ENCODE assay signal across 8 cellular contexts in the genomic region with DNA sequence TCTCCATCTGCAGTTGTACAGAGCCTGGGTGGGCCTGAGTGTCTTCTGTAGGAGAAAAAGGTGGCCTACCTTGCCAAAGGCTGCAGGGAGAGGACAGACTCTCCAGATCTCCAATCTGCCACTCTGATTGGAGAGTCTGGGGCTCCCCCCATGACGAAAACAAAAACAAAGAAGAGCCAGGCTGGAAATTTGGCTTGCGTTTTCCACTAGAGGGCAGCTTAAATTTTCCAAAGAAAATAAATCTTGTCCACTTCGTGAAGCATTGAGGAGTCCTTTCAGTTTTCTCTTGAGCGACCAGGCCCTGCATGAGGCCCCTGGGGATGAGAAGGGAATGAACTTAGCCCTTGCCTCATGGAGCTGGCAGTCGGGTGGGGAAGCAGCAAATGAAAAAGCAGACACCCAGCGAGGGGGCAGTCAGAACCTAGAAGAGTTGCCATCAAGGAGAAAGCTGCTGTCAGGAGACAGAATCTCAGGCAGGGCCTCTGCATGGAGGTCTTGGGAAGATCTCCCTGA. TPM values are rescaled to one million over a fixed set of nuclear protein-coding genes. Genes with fewer than 3 reads are reported as not detected.
DNase-seq lines count a peak whose midpoint lies in the region; ATAC-seq, FAIRE-seq and TF ChIP-seq lines count a peak whose summit lies in the region.

No MANE protein-coding gene starts in this region.

- H3K4me1 ChIP-seq in A673 (ENCODE audit: insufficient read depth, low read length, poor library complexity, severe bottlenecking), result peaks cover 6% of the 10 kb centered on the region
- H3K4me1 ChIP-seq in gastroesophageal sphincter, result peaks cover 0 to 6% (median 0%) of the 10 kb centered on the region in 3 donors
- peaks cover 0 to 6% (median 0%) of the 10 kb centered on the region in 4 donors for H3K4me1 ChIP-seq in transverse colon

- CTCF ChIA-PET in A673 (lab: Charles Lee), result no interaction called here

- no peaks in the 10 kb centered on the region for H3K4me1 Mint-ChIP-seq in T-helper 17 cell

- H3K9me3 ChIP-seq in A673 (ENCODE audit: low read depth, low read length, poor library complexity, severe bottlenecking) (no peaks in the 10 kb centered on the region), gastroesophageal sphincter (no peaks in the 10 kb centered on the region), transverse colon (no peaks in the 10 kb centered on the region), T-helper 17 cell (ENCODE audit: control insufficient read depth, low read length, poor library complexity, severe bottlenecking) (no peaks in the 10 kb centered on the region)

- in situ Hi-C loops in transverse colon (cut with MboI; ENCODE audit: low pct_ligation_motif_present in 1 of 4, low pct_unique_long_range_greater_than_20kb in 1 of 4, low sequenced_read_pairs in 3 of 4), result no loop called here

- no peaks in the 10 kb centered on the region for H3K36me3 Mint-ChIP-seq in T-helper 17 cell (ENCODE audit: low read depth)

- no peak overlapping the region for H3K27ac Mint-ChIP-seq in T-helper 17 cell

- H3K27ac ChIP-seq in A673 (ENCODE audit: low read depth, low read length, poor library complexity, severe bottlenecking), result no peak overlapping the region
- H3K27ac ChIP-seq in gastroesophageal sphincter, result peak overlapping the region in 2 of 4 donors; percentile 16 to 49
- H3K27ac ChIP-seq in transverse colon, result no peak overlapping the region

- H3K36me3 ChIP-seq in A673 (ENCODE audit: insufficient read depth, low read length, poor library complexity, severe bottlenecking) (no peaks in the 10 kb centered on the region), gastroesophageal sphincter (no peaks in the 10 kb centered on the region), transverse colon (no peaks in the 10 kb centered on the region)

- no TSS peak for BruUV-seq in A673 (replicated peaks; lab: Mats Ljungman, UMichigan)

- no peak overlapping the region for H3K4me3 ChIP-seq in A673 (ENCODE audit: low read depth, low read length, poor library complexity, severe bottlenecking)
- no peak overlapping the region for H3K4me3 ChIP-seq in gastroesophageal sphincter
- no peak overlapping the region for H3K4me3 ChIP-seq in transverse colon

- H3K4me3 Mint-ChIP-seq in T-helper 17 cell, result no peak overlapping the region

- H3K27me3 ChIP-seq in A673 (replicated peaks; ENCODE audit: insufficient read depth, low read depth, low read length, poor library complexity) (no peaks in the 10 kb centered on the region), gastroesophageal sphincter (no peaks in the 10 kb centered on the region), transverse colon (no peaks in the 10 kb centered on the region)

- no peaks in the 10 kb centered on the region for H3K27me3 Mint-ChIP-seq in T-helper 17 cell

- peak; percentile 73 for DNase-seq in A673 (ENCODE audit: low spot score)
- DNase-seq in H54 (ENCODE audit: insufficient read length, low spot score), result peak; percentile 53
- DNase-seq in SK-N-DZ (ENCODE audit: low spot score), result peak; percentile 76
- no peak for DNase-seq in transverse colon
- no peak for DNase-seq in T-helper 17 cell
- no peak for DNase-seq in activated CD4-positive, alpha-beta T cell treated with anti-CD3 and anti-CD28 coated beads, Interleukin-2, amount 50 U/mL, for 4 hours

- ATAC-seq in gastroesophageal sphincter (peak; percentile 46), T-helper 17 cell (no peak), HG03196 (IDR thresholded peaks at IDR 0.05; ENCODE audit: unreplicated experiment) (no peak)

- POLR2A ChIA-PET in A673 (lab: Charles Lee; ENCODE audit: low non-redundant PET), result interaction anchor here (0.5 to 0.6 kb wide), 3 partner anchors 43 to 1603 kb away, joined by 3 read pairs; no protein-coding TSS in a partner anchor

- TF ChIP-seq EP300 in gastroesophageal sphincter (IDR thresholded peaks at IDR 0.05) (no peak), transverse colon (IDR thresholded peaks at IDR 0.05; ENCODE audit: low read depth) (no peak)

- TF ChIP-seq CTCF in A673 (conservative IDR thresholded peaks at IDR 0.05; ENCODE audit: low read depth, low read length) (peak; percentile 62), gastroesophageal sphincter (IDR thresholded peaks at IDR 0.05) (peak in 2 of 4 experiments; percentile 21 to 37), transverse colon (IDR thresholded peaks at IDR 0.05) (peak in 1 of 5 experiments; percentile 10)

- TF ChIP-seq POLR2A in H54 (IDR thresholded peaks at IDR 0.05; ENCODE audit: low read depth, low read length) (no peak), gastroesophageal sphincter (IDR thresholded peaks at IDR 0.05) (no peak), transverse colon (IDR thresholded peaks at IDR 0.05) (no peak)

- intact Hi-C loops in A673 (cut with micrococcal nuclease; ENCODE audit: unreplicated experiment) (no loop called here), transverse colon (cut with DNase I; ENCODE audit: low total_unique reads) (no loop called here)

- 8 to 23% methylated on average over 4 to 6 of the region's 6 CpGs for WGBS in gastroesophageal sphincter (ENCODE audit: low coverage in 1 of 2), 2 donors
- WGBS in transverse colon (ENCODE audit: low coverage in 1 of 2), 2 donors, result 28% methylated on average over 6 of the region's 6 CpGs; no CpG with 5 or more reads in 1 of the 2 donors

- FAIRE-seq in H54 (lab: Jason Lieb, UNC), result no peak

RNA-seq across cellular contexts. Expression of gene SHCBP1, which starts 8.2 kb away (rescaled TPM):
- total RNA-seq in A673 (2021) (43.4 and 46.5 TPM in 2 replicates), gastroesophageal sphincter (1 to 10 TPM in 1 of 4 donors, under 1 TPM in 3; 0.31 to 4.1 (median 0.86) TPM), transverse colon (1 to 10 TPM in 1 of 4 donors, under 1 TPM in 2, not detected in 1; 0.27 to 6.8 (median 0.79) TPM), T-helper 17 cell (1 to 10 TPM; 1.6 to 4.0 TPM)
- 9.7 and 11.4 TPM in 2 replicates for polyA plus RNA-seq in SK-N-DZ (2014; cell fraction: cytosol; rRNA removed)
- 5.0 and 14.0 TPM in 2 replicates for polyA plus RNA-seq in SK-N-DZ (2014; cell fraction: nucleus; rRNA removed)

RNA-seq across cellular contexts. Expression of gene VPS35, which starts 59.6 kb away (rescaled TPM):
- 94.6 and 99.0 TPM in 2 replicates for total RNA-seq in A673 (2021)
- 86.1 and 150 TPM in 2 replicates for polyA plus RNA-seq in SK-N-DZ (2014; cell fraction: cytosol; rRNA removed)
- polyA plus RNA-seq in SK-N-DZ (2014; cell fraction: nucleus; rRNA removed), result 49.8 and 110 TPM in 2 replicates
- total RNA-seq in gastroesophageal sphincter, result 100 to 1,000 TPM in 1 of 4 donors, 10 to 100 TPM in 3; 76.6 to 119 (median 91.7) TPM
- total RNA-seq in transverse colon, result 100 to 1,000 TPM in 1 of 4 donors, 10 to 100 TPM in 3; 63.2 to 102 (median 72.1) TPM
- total RNA-seq in T-helper 17 cell, result 10 to 100 TPM; 37.6 to 43.7 TPM

Comparison
In these comparisons a context has a peak if more than half of its experiments do, and no peak if none do; other contexts are left out.
1. DNase-seq: peak in A673 (single experiment), H54 (single experiment) and SK-N-DZ (single experiment); none in transverse colon (single experiment), T-helper 17 cell (0 of 3) and activated CD4-positive, alpha-beta T cell treated with anti-CD3 and anti-CD28 coated beads, Interleukin-2, amount 50 U/mL, for 4 hours (0 of 2).